Comparison of ENCODE assay signal across 31 cellular contexts in the genomic region with DNA sequence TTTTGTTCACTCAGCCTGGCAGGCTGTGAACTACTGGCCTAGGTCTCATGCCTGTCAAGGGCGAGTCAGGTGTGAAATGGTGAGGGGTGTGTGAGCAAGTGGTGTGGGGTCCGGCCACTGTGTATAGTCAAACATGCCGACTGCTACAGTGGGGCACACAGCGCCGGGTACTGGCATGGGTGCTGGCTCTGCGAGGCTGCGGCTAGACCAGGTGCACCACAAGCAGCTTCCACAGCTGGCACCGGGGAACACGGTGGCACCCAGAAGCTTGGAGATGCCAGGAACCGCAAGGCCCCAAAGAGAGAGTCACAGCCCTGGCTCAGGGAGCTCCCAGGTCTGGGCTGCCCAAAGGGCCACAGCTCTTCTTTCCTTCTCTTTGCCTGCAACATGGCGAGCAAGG. TPM values are rescaled to one million over a fixed set of nuclear protein-coding genes. Genes with fewer than 3 reads are reported as not detected.
"Had no signal": no experiment of that assay in that cellular context is flagged by ENCODE, and none has a peak within 500 bp of the region (broad histone marks: within the 10 kb centered on the region; RNA-seq: fewer than 3 reads in every experiment).

No MANE protein-coding gene starts in this region.

- H3K36me3 ChIP-seq: adrenal gland, brain microvascular endothelial cell, breast epithelium had no signal

- H3K27ac ChIP-seq: adrenal gland, body of pancreas, brain microvascular endothelial cell, breast epithelium, VCaP had no signal

- H3K4me1 ChIP-seq: adrenal gland, body of pancreas, breast epithelium had no signal

- DNase-seq: activated CD4-positive, alpha-beta memory T cell treated with anti-CD3 and anti-CD28 coated beads, Interleukin-2, amount 10 ng/mL, durations not matched to agents 7 days and 5 days; activated CD4-positive, alpha-beta T cell treated with anti-CD3 and anti-CD28 coated beads for 1 hour; activated CD4-positive, alpha-beta T cell treated with anti-CD3 and anti-CD28 coated beads for 36 hours; activated CD4-positive, alpha-beta T cell treated with anti-CD3 and anti-CD28 coated beads for 48 hours; activated CD4-positive, alpha-beta T cell treated with anti-CD3 and anti-CD28 coated beads, Interleukin-2, amount 10 ng/mL, durations not matched to agents 7 days and 5 days; activated CD4-positive, alpha-beta T cell treated with anti-CD3 and anti-CD28 coated beads, Interleukin-2, amount 50 U/mL, for 48 hours; activated CD4-positive, CD25-positive, alpha-beta regulatory T cell; activated CD8-positive, alpha-beta memory T cell treated with anti-CD3 and anti-CD28 coated beads for 24 hours; activated CD8-positive, alpha-beta memory T cell treated with anti-CD3 and anti-CD28 coated beads, Interleukin-2, amount 10 ng/mL, durations not matched to agents 7 days and 5 days; activated CD8-positive, alpha-beta memory T cell treated with anti-CD3 and anti-CD28 coated beads, Interleukin-2, amount 50 U/mL, for 48 hours; activated CD8-positive, alpha-beta T cell treated with anti-CD3 and anti-CD28 coated beads, Interleukin-2, amount 10 ng/mL, durations not matched to agents 7 days and 5 days; activated effector memory CD4-positive, alpha-beta T cell treated with Interleukin-2 at 50 U/mL for 16 hours; activated gamma-delta T cell; activated naive CD4-positive, alpha-beta T cell treated with anti-CD3 and anti-CD28 coated beads for 36 hours; activated naive CD4-positive, alpha-beta T cell treated with anti-CD3 and anti-CD28 coated beads, Interleukin-2, amount 50 U/mL, for 16 hours; activated naive CD8-positive, alpha-beta T cell treated with anti-CD3 and anti-CD28 coated beads for 36 hours; activated T-cell treated with anti-CD3 and anti-CD28 coated beads, Interleukin-2, amount 50 U/mL, for 24 hours; activated T-cell treated with anti-CD3 and anti-CD28 coated beads, Interleukin-2, amount 50 U/mL, for 48 hours; adrenal gland; amniotic stem cell; aorta; body of pancreas; brain microvascular endothelial cell; SW 1271; T-helper 1 cell; T-helper 2 cell; T-helper 9 cell had no signal

- H3K9me3 ChIP-seq: adrenal gland, body of pancreas, breast epithelium had no signal

- H3K4me3 ChIP-seq: adrenal gland, body of pancreas, breast epithelium had no signal

- H3K27me3 ChIP-seq: adrenal gland, body of pancreas, brain microvascular endothelial cell, breast epithelium had no signal

RNA-seq across cellular contexts. Expression of gene CCDC68, which starts 49.7 kb away (rescaled TPM):
- total RNA-seq: activated CD4-positive, alpha-beta T cell treated with anti-CD3 and anti-CD28 coated beads for 36 hours; activated CD8-positive, alpha-beta memory T cell treated with anti-CD3 and anti-CD28 coated beads, Interleukin-2, amount 10 ng/mL, durations not matched to agents 7 days and 5 days; activated CD8-positive, alpha-beta T cell treated with anti-CD3 and anti-CD28 coated beads, Interleukin-2, amount 10 ng/mL, durations not matched to agents 7 days and 5 days; activated naive CD4-positive, alpha-beta T cell treated with anti-CD3 and anti-CD28 coated beads for 36 hours; activated naive CD4-positive, alpha-beta T cell treated with anti-CD3 and anti-CD28 coated beads, Interleukin-2, amount 50 U/mL, for 72 hours; activated naive CD8-positive, alpha-beta T cell treated with anti-CD3 and anti-CD28 coated beads for 36 hours; activated T-helper 2 cell treated with anti-CD3 and anti-CD28 coated beads, Interferon-gamma antibody, Interleukin-2, Interleukin-4, amounts not matched to agents 10 μg/mL and 5 μg/mL and 100 μg/mL, durations not matched to agents 14 hours and 24 hours and 36 hours had no signal
